8 cellular contexts compared by ENCODE assay signal in the genomic region with DNA sequence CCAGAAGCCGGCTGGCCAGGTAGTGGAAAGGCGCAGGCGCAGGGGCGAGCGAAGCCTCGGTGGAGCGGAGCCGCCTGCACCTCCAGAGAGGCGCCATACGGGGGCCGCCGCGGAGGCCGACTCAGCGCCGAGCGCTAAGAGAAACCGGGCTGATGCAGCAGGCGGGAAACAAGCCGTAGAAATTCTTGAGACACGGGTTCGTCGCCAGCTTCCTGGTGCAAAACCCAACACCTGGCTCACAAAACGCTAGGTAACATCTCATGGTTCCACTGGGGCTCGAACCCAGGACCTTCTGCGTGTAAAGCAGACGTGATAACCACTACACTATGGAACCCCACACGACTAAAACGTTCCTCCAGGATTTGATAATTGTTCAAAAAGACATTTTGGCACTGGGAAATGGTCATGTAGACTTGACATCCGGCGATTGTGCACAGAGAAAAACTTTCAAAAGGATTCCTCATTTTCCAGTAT. TPM values are rescaled to one million over a fixed set of nuclear protein-coding genes. Genes with fewer than 3 reads are reported as not detected.
DNase-seq lines count a peak whose midpoint lies in the region; ATAC-seq lines count a peak whose summit lies in the region.

No MANE protein-coding gene starts in this region.

- ATAC-seq in GM21526 (IDR thresholded peaks at IDR 0.05; ENCODE audit: low FRiP score, unreplicated experiment) (peak; percentile 87), esophagus mucosa (peak; percentile 94)

- no peaks in the 10 kb centered on the region for H3K9me3 ChIP-seq in muscle layer of colon (ENCODE audit: low read length)

- DNase-seq in DMS 273 (lab: John Stamatoyannopoulos, UW; ENCODE audit: unreplicated experiment) (peak; percentile 97), HuH-7 (ENCODE audit: low spot score) (peak; percentile 94), OCI-M1 (lab: John Stamatoyannopoulos, UW) (peak; percentile 97), activated T-cell treated with anti-CD3 and anti-CD28 coated beads for 4 hours (peak; percentile 77)
- DNase-seq in stimulated activated CD8-positive, alpha-beta memory T cell treated with anti-CD3 and anti-CD28 coated beads, Interleukin-7, amount 100 ng/mL, for 1 hour (ENCODE audit: low read depth in 2 of 2): peak; percentile 53 to 65

- H3K9ac ChIP-seq in muscle layer of colon (ENCODE audit: low read length): peak overlapping the region; percentile 80

- peak overlapping the region; percentile 25 for H3K27ac ChIP-seq in muscle layer of colon (ENCODE audit: low read depth, low read length)

- no peaks in the 10 kb centered on the region for H3K4me1 ChIP-seq in muscle layer of colon (ENCODE audit: insufficient read depth, low read length)

- H3K27me3 ChIP-seq in muscle layer of colon (ENCODE audit: control insufficient read depth in 1 of 2, insufficient read depth in 2 of 2, low read length in 2 of 2): no peaks in the 10 kb centered on the region

- H3K36me3 ChIP-seq in muscle layer of colon (ENCODE audit: insufficient read depth, low read length): no peaks in the 10 kb centered on the region

- H3K4me3 ChIP-seq in muscle layer of colon (ENCODE audit: low read depth in 1 of 2, low read length in 2 of 2): peak overlapping the region; percentile 65 to 82

RNA-seq across cellular contexts. Expression of a gene that starts 39.1 kb away (rescaled TPM):
- total RNA-seq in esophagus mucosa: not detected

RNA-seq across cellular contexts. Expression of a gene that starts 47.0 kb away (rescaled TPM):
- total RNA-seq in esophagus mucosa: not detected

Comparison
In these comparisons a context has a peak if more than half of its experiments do, and no peak if none do; other contexts are left out.
1. Peak in every context shown above with its lines: DNase-seq, ATAC-seq, H3K4me3 ChIP-seq and H3K27ac ChIP-seq.